ENCODE assay signal across 7 cellular contexts in the genomic region with DNA sequence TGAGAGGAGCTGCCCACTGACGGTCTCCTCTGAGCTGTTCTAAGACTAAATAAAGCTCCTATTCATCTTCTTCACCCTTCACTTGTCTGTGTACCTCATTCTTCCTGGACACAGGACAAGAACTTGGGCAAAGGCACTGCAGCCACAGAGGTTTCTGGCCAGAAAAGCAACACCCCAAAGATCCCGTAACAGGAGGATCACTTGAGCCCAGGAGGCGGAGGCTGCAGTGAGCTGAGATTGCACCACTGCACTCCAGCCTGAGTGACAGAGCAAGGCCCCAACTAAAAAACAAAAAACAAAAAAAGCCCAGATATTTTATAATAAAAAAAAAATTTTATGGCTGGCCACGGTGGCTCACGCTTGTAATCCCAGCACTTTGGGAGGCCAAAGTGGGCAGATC. TPM values are rescaled to one million over a fixed set of nuclear protein-coding genes. Genes with fewer than 3 reads are reported as not detected.
DNase-seq lines count a peak whose midpoint lies in the region; ATAC-seq and TF ChIP-seq lines count a peak whose summit lies in the region.
"Not testable (repeated sequence)": the region's sequence is repeated elsewhere in the genome, so short reads cannot be mapped to it uniquely, and the experiment has no call there.

No MANE protein-coding gene starts in this region.

- not testable (repeated sequence) for H3K27ac ChIP-seq in CD8-positive, alpha-beta memory T cell (ENCODE audit: low read depth, low read length)
- H3K27ac ChIP-seq in RWPE1 (peak overlapping the region; percentile 13; the same call in 1 of the 2 replicates), hepatocyte (peak overlapping the region; percentile 68), spleen (peak overlapping the region in 7 of 8 donors; percentile 66 to 89 (median 79))

- H3K4me3 Mint-ChIP-seq in CD8-positive, alpha-beta memory T cell = peak overlapping the region in 1 of 7 donors; percentile 9
- H3K4me3 Mint-ChIP-seq in activated CD8-positive, alpha-beta T cell treated with anti-CD3 and anti-CD28 coated beads for 36 hours; activated naive CD8-positive, alpha-beta T cell treated with anti-CD3 and anti-CD28 coated beads for 36 hours: not testable (repeated sequence)
- H3K4me3 Mint-ChIP-seq in naive thymus-derived CD8-positive, alpha-beta T cell = peak overlapping the region in 9 of 10 donors; percentile 14 to 71 (median 59)

- H3K4me1 ChIP-seq in CD8-positive, alpha-beta memory T cell (ENCODE audit: insufficient read depth, low read length) = peaks cover 33% of the 10 kb centered on the region
- peaks cover 23% of the 10 kb centered on the region for H3K4me1 ChIP-seq in hepatocyte (ENCODE audit: insufficient read depth)
- H3K4me1 ChIP-seq in spleen = peaks cover 17 to 59% (median 45%) of the 10 kb centered on the region in 6 donors

- 77% methylated on average over 5 of the region's 5 CpGs for WGBS in hepatocyte (ENCODE audit: low lambda C conversion rate, missing lambda C conversion rate)
- WGBS in spleen, 5 donors = 79 to 91% (median 86%) methylated on average over 5 of the region's 5 CpGs

- peak overlapping the region; percentile 25 for H2AFZ ChIP-seq in hepatocyte

- not testable (repeated sequence) for H3K9me3 Mint-ChIP-seq in CD8-positive, alpha-beta memory T cell; activated CD8-positive, alpha-beta T cell treated with anti-CD3 and anti-CD28 coated beads for 36 hours; activated naive CD8-positive, alpha-beta T cell treated with anti-CD3 and anti-CD28 coated beads for 36 hours; naive thymus-derived CD8-positive, alpha-beta T cell

- H3K27me3 Mint-ChIP-seq in CD8-positive, alpha-beta memory T cell; activated CD8-positive, alpha-beta T cell treated with anti-CD3 and anti-CD28 coated beads for 36 hours; activated naive CD8-positive, alpha-beta T cell treated with anti-CD3 and anti-CD28 coated beads for 36 hours; naive thymus-derived CD8-positive, alpha-beta T cell: not testable (repeated sequence)

- not testable (repeated sequence) for ATAC-seq in activated CD8-positive, alpha-beta T cell treated with anti-CD3 and anti-CD28 coated beads for 36 hours; naive thymus-derived CD8-positive, alpha-beta T cell

- not testable (repeated sequence) for H3K36me3 Mint-ChIP-seq in CD8-positive, alpha-beta memory T cell; activated CD8-positive, alpha-beta T cell treated with anti-CD3 and anti-CD28 coated beads for 36 hours (ENCODE audit: low read depth); activated naive CD8-positive, alpha-beta T cell treated with anti-CD3 and anti-CD28 coated beads for 36 hours; naive thymus-derived CD8-positive, alpha-beta T cell

- H3K79me2 ChIP-seq in hepatocyte = not testable (repeated sequence)

- peaks cover 23 to 43% (median 33%) of the 10 kb centered on the region in 3 donors for H3K4me1 Mint-ChIP-seq in CD8-positive, alpha-beta memory T cell
- peaks cover 41% of the 10 kb centered on the region for H3K4me1 Mint-ChIP-seq in activated CD8-positive, alpha-beta T cell treated with anti-CD3 and anti-CD28 coated beads for 36 hours (ENCODE audit: low read depth)
- peaks cover 31% of the 10 kb centered on the region for H3K4me1 Mint-ChIP-seq in activated naive CD8-positive, alpha-beta T cell treated with anti-CD3 and anti-CD28 coated beads for 36 hours
- peaks cover 17 to 51% (median 30%) of the 10 kb centered on the region in 4 donors for H3K4me1 Mint-ChIP-seq in naive thymus-derived CD8-positive, alpha-beta T cell

- POLR2A ChIA-PET in CD8-positive, alpha-beta memory T cell (lab: Charles Lee) = interaction anchor here (0.8 to 2.0 kb wide), 2 partner anchors 34 to 38 kb away, joined by 6 to 10 read pairs; partner anchors contain the start of gene SLC1A5
- POLR2A ChIA-PET in RWPE1 (lab: Yijun Ruan, JAX; ENCODE audit: low non-redundant PET) = not testable (repeated sequence)
- POLR2A ChIA-PET in activated CD8-positive, alpha-beta T cell treated with anti-CD3 and anti-CD28 coated beads for 36 hours (lab: Charles Lee) = interaction anchor here (0.7 to 5.1 kb wide), 5 partner anchors 29 to 141 kb away, joined by 3 to 47 read pairs (median 4); partner anchors contain the start of gene SLC1A5
- POLR2A ChIA-PET in naive thymus-derived CD8-positive, alpha-beta T cell (lab: Charles Lee) = interaction anchor here (0.5 to 3.4 kb wide), 6 partner anchors 18 to 119 kb away, joined by 3 to 18 read pairs (median 4); partner anchors contain the start of genes AP2S1 and SLC1A5

- TF ChIP-seq CTCF in RWPE1 (conservative IDR thresholded peaks at IDR 0.05; ENCODE audit: low read depth); activated CD8-positive, alpha-beta T cell treated with anti-CD3 and anti-CD28 coated beads for 36 hours (IDR thresholded peaks at IDR 0.05); hepatocyte (IDR thresholded peaks at IDR 0.05; ENCODE audit: poor library complexity); spleen (IDR thresholded peaks at IDR 0.05 in 8 of 11, conservative IDR thresholded peaks at IDR 0.05 in 3 of 11): not testable (repeated sequence)

- CTCF ChIA-PET in CD8-positive, alpha-beta memory T cell (lab: Charles Lee) = interaction anchor here (1.4 to 3.8 kb wide), 7 partner anchors 9 to 64 kb away, joined by 4 to 22 read pairs (median 4); no protein-coding TSS in a partner anchor
- CTCF ChIA-PET in RWPE1 (lab: Yijun Ruan, JAX) = interaction anchor here (0.6 to 1.1 kb wide), 3 partner anchors 15 to 91 kb away, joined by 3 to 4 read pairs (median 3); no protein-coding TSS in a partner anchor
- CTCF ChIA-PET in activated CD8-positive, alpha-beta T cell treated with anti-CD3 and anti-CD28 coated beads for 36 hours (lab: Charles Lee) = interaction anchor here (0.7 to 4.2 kb wide), 6 partner anchors 18 to 167 kb away, joined by 3 to 29 read pairs (median 4); no protein-coding TSS in a partner anchor

- not testable (repeated sequence) for DNase-seq in CD8-positive, alpha-beta memory T cell; RWPE1 (ENCODE audit: low spot score); activated CD8-positive, alpha-beta T cell treated with anti-CD3 and anti-CD28 coated beads for 36 hours; activated naive CD8-positive, alpha-beta T cell treated with anti-CD3 and anti-CD28 coated beads for 36 hours; hepatocyte (ENCODE audit: low spot score); spleen
- peak in 1 of 10 donors; percentile 38 for DNase-seq in naive thymus-derived CD8-positive, alpha-beta T cell

- not testable (repeated sequence) for H3K9me2 ChIP-seq in hepatocyte (replicated peaks; ENCODE audit: insufficient read depth)

- H3K4me2 ChIP-seq in hepatocyte = not testable (repeated sequence)

- not testable (repeated sequence) for H3K27me3 ChIP-seq in CD8-positive, alpha-beta memory T cell (ENCODE audit: insufficient read depth, low read length, poor library complexity, severe bottlenecking); hepatocyte; spleen (replicated peaks in 1 of 7)

- H3K36me3 ChIP-seq in CD8-positive, alpha-beta memory T cell (ENCODE audit: insufficient read depth, low read length); hepatocyte (replicated peaks; ENCODE audit: insufficient read depth, low read depth); spleen: not testable (repeated sequence)

- not testable (repeated sequence) for H3K9me3 ChIP-seq in CD8-positive, alpha-beta memory T cell (ENCODE audit: low read length); hepatocyte (ENCODE audit: low read depth); spleen

- not testable (repeated sequence) for H4K20me1 ChIP-seq in hepatocyte (ENCODE audit: insufficient read depth, poor library complexity, severe bottlenecking)

- peak overlapping the region; percentile 51 to 90 (median 76) for H3K27ac Mint-ChIP-seq in CD8-positive, alpha-beta memory T cell
- H3K27ac Mint-ChIP-seq in activated CD8-positive, alpha-beta T cell treated with anti-CD3 and anti-CD28 coated beads for 36 hours = peak overlapping the region; percentile 74
- peak overlapping the region; percentile 71 for H3K27ac Mint-ChIP-seq in activated naive CD8-positive, alpha-beta T cell treated with anti-CD3 and anti-CD28 coated beads for 36 hours
- peak overlapping the region; percentile 86 to 97 (median 94) for H3K27ac Mint-ChIP-seq in naive thymus-derived CD8-positive, alpha-beta T cell

- not testable (repeated sequence) for TF ChIP-seq POLR2A in spleen (IDR thresholded peaks at IDR 0.05)

- intact Hi-C loops in activated CD8-positive, alpha-beta T cell treated with anti-CD3 and anti-CD28 coated beads for 36 hours (cut with micrococcal nuclease); spleen (cut with DNase I; ENCODE audit: low total_unique reads): not testable (repeated sequence)

- H3K4me3 ChIP-seq in CD8-positive, alpha-beta memory T cell (ENCODE audit: low read length); hepatocyte: not testable (repeated sequence)
- H3K4me3 ChIP-seq in spleen = peak overlapping the region in 1 of 8 donors; percentile 15

RNA-seq across cellular contexts. Expression of gene AP2S1, which starts 28.3 kb away (rescaled TPM):
- 100 to 1,000 TPM; 121 TPM for total RNA-seq in CD8-positive, alpha-beta memory T cell
- polyA plus RNA-seq in CD8-positive, alpha-beta memory T cell = 74.3 TPM
- total RNA-seq in activated CD8-positive, alpha-beta T cell treated with anti-CD3 and anti-CD28 coated beads for 36 hours = 100 to 1,000 TPM; 101 to 105 TPM
- 100 to 1,000 TPM; 112 to 114 TPM for total RNA-seq in activated naive CD8-positive, alpha-beta T cell treated with anti-CD3 and anti-CD28 coated beads for 36 hours
- total RNA-seq in hepatocyte (109 and 129 TPM in 2 replicates), spleen (100 to 1,000 TPM in 4 of 7 donors, 10 to 100 TPM in 3; 58.0 to 144 (median 116) TPM)
- polyA plus RNA-seq in hepatocyte (349 and 392 TPM in 2 replicates), spleen (100 to 1,000 TPM in 2 of 3 donors, 10 to 100 TPM in 1; 69.3 to 145 (median 104) TPM)
- 10 to 100 TPM; 39.3 to 40.6 TPM for total RNA-seq in naive thymus-derived CD8-positive, alpha-beta T cell
- 10 to 100 TPM; 63.8 to 68.3 (median 65.2) TPM for polyA plus RNA-seq in naive thymus-derived CD8-positive, alpha-beta T cell

RNA-seq across cellular contexts. Expression of gene SLC1A5, which starts 34.0 kb away (rescaled TPM):
- 100 to 1,000 TPM; 377 to 380 TPM for total RNA-seq in CD8-positive, alpha-beta memory T cell
- 19.1 TPM for polyA plus RNA-seq in CD8-positive, alpha-beta memory T cell
- 100 to 1,000 TPM; 235 TPM for total RNA-seq in activated CD8-positive, alpha-beta T cell treated with anti-CD3 and anti-CD28 coated beads for 36 hours
- 100 to 1,000 TPM; 299 to 309 TPM for total RNA-seq in activated naive CD8-positive, alpha-beta T cell treated with anti-CD3 and anti-CD28 coated beads for 36 hours
- total RNA-seq in hepatocyte = 84.6 and 87.9 TPM in 2 replicates
- 171 and 176 TPM in 2 replicates for polyA plus RNA-seq in hepatocyte
- 1 to 10 TPM; 7.0 to 8.2 TPM for total RNA-seq in naive thymus-derived CD8-positive, alpha-beta T cell
- 1 to 10 TPM; 2.5 to 6.1 (median 4.1) TPM for polyA plus RNA-seq in naive thymus-derived CD8-positive, alpha-beta T cell
- 10 to 100 TPM; 45.1 to 62.8 (median 49.8) TPM for total RNA-seq in spleen
- 10 to 100 TPM; 13.2 to 29.5 (median 23.0) TPM for polyA plus RNA-seq in spleen

RNA-seq across cellular contexts. Expression of gene ARHGAP35, which starts 38.4 kb away (rescaled TPM):
- 10 to 100 TPM; 26.7 to 27.3 TPM for total RNA-seq in CD8-positive, alpha-beta memory T cell
- polyA plus RNA-seq in CD8-positive, alpha-beta memory T cell = 12.2 TPM
- 10 to 100 TPM; 15.0 to 16.4 TPM for total RNA-seq in activated CD8-positive, alpha-beta T cell treated with anti-CD3 and anti-CD28 coated beads for 36 hours
- total RNA-seq in activated naive CD8-positive, alpha-beta T cell treated with anti-CD3 and anti-CD28 coated beads for 36 hours = 10 to 100 TPM; 13.6 to 13.7 TPM
- total RNA-seq in hepatocyte (44.3 and 48.1 TPM in 2 replicates), spleen (10 to 100 TPM; 26.0 to 49.4 (median 42.9) TPM)
- polyA plus RNA-seq in hepatocyte (11.5 and 18.6 TPM in 2 replicates), spleen (10 to 100 TPM in 1 of 3 donors, 1 to 10 TPM in 2; 2.3 to 10.8 (median 3.0) TPM)
- 10 to 100 TPM; 27.3 TPM for total RNA-seq in naive thymus-derived CD8-positive, alpha-beta T cell
- 1 to 10 TPM; 2.0 to 3.3 (median 2.1) TPM for polyA plus RNA-seq in naive thymus-derived CD8-positive, alpha-beta T cell
